Comparison of ENCODE assay signal across 17 cellular contexts in genomic region chr5:158634713-158635112, GRCh38.
DNase-seq lines count a peak whose midpoint lies in the region; ATAC-seq and TF ChIP-seq lines count a peak whose summit lies in the region.
"Had no signal": no experiment of that assay in that cellular context is flagged by ENCODE, and none has a peak within 500 bp of the region (broad histone marks: within the 10 kb centered on the region; RNA-seq: fewer than 3 reads in every experiment).

No MANE protein-coding gene starts in this region.

- no peaks in the 10 kb centered on the region for H3K4me1 Mint-ChIP-seq in naive thymus-derived CD4-positive, alpha-beta T cell
- H3K4me1 Mint-ChIP-seq: CD4-positive, CD25-positive, alpha-beta regulatory T cell had no signal

- CTCF ChIA-PET in naive thymus-derived CD4-positive, alpha-beta T cell (lab: Charles Lee), result interaction anchor here (0.7 kb wide), 1 partner anchor 61 kb away, joined by 3 read pairs; no protein-coding TSS in a partner anchor

- H3K9me3 ChIP-seq in adipocyte (ENCODE audit: control insufficient read depth, low read length) (no peaks in the 10 kb centered on the region), gastroesophageal sphincter (no peaks in the 10 kb centered on the region), esophagus muscularis mucosa (no peaks in the 10 kb centered on the region)
- H3K9me3 ChIP-seq in naive thymus-derived CD4-positive, alpha-beta T cell (ENCODE audit: control insufficient read depth in 2 of 3, low read length in 3 of 3), result no peaks in the 10 kb centered on the region

- H3K4me1 ChIP-seq in adipocyte (ENCODE audit: control insufficient read depth, insufficient read depth, low read length), result peaks cover 9% of the 10 kb centered on the region
- no peaks in the 10 kb centered on the region for H3K4me1 ChIP-seq in gastroesophageal sphincter
- H3K4me1 ChIP-seq in esophagus muscularis mucosa, result no peaks in the 10 kb centered on the region
- no peaks in the 10 kb centered on the region for H3K4me1 ChIP-seq in naive thymus-derived CD4-positive, alpha-beta T cell (ENCODE audit: control insufficient read depth in 2 of 2, insufficient read depth in 2 of 2, low read length in 2 of 2)

- TF ChIP-seq EP300 in gastroesophageal sphincter (IDR thresholded peaks at IDR 0.05) (no peak), esophagus muscularis mucosa (IDR thresholded peaks at IDR 0.05) (no peak)

- TF ChIP-seq POLR2A in gastroesophageal sphincter (IDR thresholded peaks at IDR 0.05) (no peak), esophagus muscularis mucosa (IDR thresholded peaks at IDR 0.05; ENCODE audit: low read depth) (no peak)

- peaks cover 0 to 3% (median 0%) of the 10 kb centered on the region in 11 donors for H3K9me3 Mint-ChIP-seq in naive thymus-derived CD4-positive, alpha-beta T cell

- WGBS in gastroesophageal sphincter (ENCODE audit: low coverage in 1 of 2), 2 donors, result 29 to 70% methylated on average over 2 of the region's 2 CpGs
- 63% methylated on average over 2 of the region's 2 CpGs for WGBS in esophagus muscularis mucosa

- POLR2A ChIA-PET in naive thymus-derived CD4-positive, alpha-beta T cell (lab: Charles Lee), result no interaction called here

- H3K27ac ChIP-seq in gastroesophageal sphincter (no peak overlapping the region), esophagus muscularis mucosa (replicated peaks in 1 of 4) (no peak overlapping the region)
- H3K27ac ChIP-seq in naive thymus-derived CD4-positive, alpha-beta T cell (ENCODE audit: low read depth, low read length), result no peak overlapping the region
- H3K27ac ChIP-seq: 22Rv1 had no signal

- no peak overlapping the region for H3K4me3 Mint-ChIP-seq in naive thymus-derived CD4-positive, alpha-beta T cell
- H3K4me3 Mint-ChIP-seq: CD4-positive, CD25-positive, alpha-beta regulatory T cell had no signal

- H3K4me3 ChIP-seq in adipocyte (ENCODE audit: low read length) (no peak overlapping the region), gastroesophageal sphincter (no peak overlapping the region), esophagus muscularis mucosa (no peak overlapping the region)
- H3K4me3 ChIP-seq in naive thymus-derived CD4-positive, alpha-beta T cell (ENCODE audit: low read length), result no peak overlapping the region

- H3K36me3 Mint-ChIP-seq in naive thymus-derived CD4-positive, alpha-beta T cell, result no peaks in the 10 kb centered on the region
- H3K36me3 Mint-ChIP-seq: CD4-positive, CD25-positive, alpha-beta regulatory T cell had no signal

- H3K9ac ChIP-seq in adipocyte (ENCODE audit: low read length), result no peak overlapping the region

- peaks cover 0 to 8% (median 0%) of the 10 kb centered on the region in 5 donors for H3K27me3 Mint-ChIP-seq in naive thymus-derived CD4-positive, alpha-beta T cell
- H3K27me3 Mint-ChIP-seq: CD4-positive, CD25-positive, alpha-beta regulatory T cell had no signal

- ATAC-seq in gastroesophageal sphincter, result peak; percentile 66
- ATAC-seq in naive thymus-derived CD4-positive, alpha-beta T cell, result no peak
- ATAC-seq: Right ventricle myocardium inferior had no signal

- H3K36me3 ChIP-seq in adipocyte (ENCODE audit: control insufficient read depth, insufficient read depth, low read length, severe bottlenecking) (no peaks in the 10 kb centered on the region), gastroesophageal sphincter (no peaks in the 10 kb centered on the region), esophagus muscularis mucosa (no peaks in the 10 kb centered on the region)
- H3K36me3 ChIP-seq in naive thymus-derived CD4-positive, alpha-beta T cell (ENCODE audit: control insufficient read depth in 2 of 3, insufficient read depth in 3 of 3, low read length in 3 of 3), result no peaks in the 10 kb centered on the region

- TF ChIP-seq CTCF in gastroesophageal sphincter (IDR thresholded peaks at IDR 0.05) (no peak), esophagus muscularis mucosa (IDR thresholded peaks at IDR 0.05) (no peak)

- peak; percentile 11 for DNase-seq in NCI-H82 (lab: John Stamatoyannopoulos, UW)
- no peak for DNase-seq in NCI-H82 treated with DMSO at 0.1 percent for 48 hours (lab: John Stamatoyannopoulos, UW; ENCODE audit: unreplicated experiment)
- peak; percentile 97 for DNase-seq in adipocyte (ENCODE audit: low read depth)
- DNase-seq in activated CD4-positive, alpha-beta T cell treated with anti-CD3 and anti-CD28 coated beads for 48 hours, result no peak
- DNase-seq in esophagus muscularis mucosa (ENCODE audit: extremely low spot score), result no peak
- no peak for DNase-seq in stimulated activated naive CD4-positive, alpha-beta T cell treated with Interleukin-2 at 50 U/mL for 16 hours (lab: John Stamatoyannopoulos, UW)
- DNase-seq in naive thymus-derived CD4-positive, alpha-beta T cell, result no peak
- DNase-seq: Calu3; CD4-positive, CD25-positive, alpha-beta regulatory T cell; KBM-7; NCI-H1092; NCI-H1694; NCI-H2107; NCI-H345 had no signal

- intact Hi-C loops in esophagus muscularis mucosa (cut with DNase I), result no loop called here
- intact Hi-C loops in naive thymus-derived CD4-positive, alpha-beta T cell (cut with micrococcal nuclease), result no loop called here

- no peak overlapping the region for H3K27ac Mint-ChIP-seq in naive thymus-derived CD4-positive, alpha-beta T cell
- H3K27ac Mint-ChIP-seq: CD4-positive, CD25-positive, alpha-beta regulatory T cell had no signal

- H3K27me3 ChIP-seq in adipocyte (replicated peaks; ENCODE audit: control insufficient read depth, insufficient read depth, low read length) (no peaks in the 10 kb centered on the region), gastroesophageal sphincter (no peaks in the 10 kb centered on the region), esophagus muscularis mucosa (no peaks in the 10 kb centered on the region)
- H3K27me3 ChIP-seq in naive thymus-derived CD4-positive, alpha-beta T cell (ENCODE audit: control insufficient read depth in 2 of 2, insufficient read depth in 2 of 2, low read length in 2 of 2), result no peaks in the 10 kb centered on the region

Comparison
In these comparisons a context has a peak if more than half of its experiments do, and no peak if none do; other contexts are left out.
1. DNase-seq: peak in NCI-H82 (single experiment) and adipocyte (single experiment); none in NCI-H82 treated with DMSO at 0.1 percent for 48 hours (single experiment), activated CD4-positive, alpha-beta T cell treated with anti-CD3 and anti-CD28 coated beads for 48 hours (single experiment), esophagus muscularis mucosa (single experiment), stimulated activated naive CD4-positive, alpha-beta T cell treated with Interleukin-2 at 50 U/mL for 16 hours (single experiment) and naive thymus-derived CD4-positive, alpha-beta T cell (0 of 9).